ENCODE assay signal across 31 cellular contexts in genomic region chr1:166145496-166145895, GRCh38. TPM values are rescaled to one million over a fixed set of nuclear protein-coding genes. Genes with fewer than 3 reads are reported as not detected.
DNase-seq lines count a peak whose midpoint lies in the region; ATAC-seq, FAIRE-seq and TF ChIP-seq lines count a peak whose summit lies in the region.
"Had no signal": no experiment of that assay in that cellular context is flagged by ENCODE, and none has a peak within 500 bp of the region (broad histone marks: within the 10 kb centered on the region; RNA-seq: fewer than 3 reads in every experiment).

No MANE protein-coding gene starts in this region.

- ATAC-seq in HG02885 (IDR thresholded peaks at IDR 0.05; ENCODE audit: poor library complexity, unreplicated experiment): no peak
- ATAC-seq in GM21447 (IDR thresholded peaks at IDR 0.05; ENCODE audit: unreplicated experiment): no peak
- no peak for ATAC-seq in GM18505 (IDR thresholded peaks at IDR 0.05; ENCODE audit: unreplicated experiment)
- ATAC-seq: A549; activated T-helper 17 cell treated with anti-CD3 and anti-CD28 coated beads, Interleukin-2, amount 50 U/mL, for 72 hours; lower lobe of right lung; naive thymus-derived CD4-positive, alpha-beta T cell; stimulated activated effector memory CD8-positive, alpha-beta T cell treated with anti-CD3 and anti-CD28 coated beads, Interleukin-12 subunit alpha, Interleukin-12 subunit beta, amount 100 ng/mL, for 72 hours had no signal

- H3K4me3 ChIP-seq in epithelial cell of esophagus (ENCODE audit: low read length): no peak overlapping the region
- H3K4me3 ChIP-seq: A549, adrenal gland, lower lobe of right lung, Peyer's patch, upper lobe of left lung had no signal

- DNase-seq in Caki2 (ENCODE audit: low read depth) (peak; percentile 76), RCC 7860 (ENCODE audit: low spot score) (peak; percentile 34), epithelial cell of esophagus (ENCODE audit: low read depth) (peak; percentile 2), kidney tubule cell (ENCODE audit: low spot score) (peak; percentile 84), SW 1271 (lab: John Stamatoyannopoulos, UW) (no peak)
- DNase-seq: activated CD4-positive, alpha-beta T cell treated with anti-CD3 and anti-CD28 coated beads for 48 hours; activated naive CD4-positive, alpha-beta T cell treated with anti-CD3 and anti-CD28 coated beads, Interleukin-2, amount 10 ng/mL, durations not matched to agents 7 days and 5 days; adrenal gland; AML-193; CD4-positive, alpha-beta T cell; head of caudate nucleus; kidney; lower lobe of right lung; naive thymus-derived CD4-positive, alpha-beta T cell; NCI-H1436; NCI-H2081; NCI-H2227 treated with DMSO at 0.1 percent for 48 hours; Peyer's patch; SIG-M5; stimulated activated CD4-positive, alpha-beta T cell treated with anti-CD3 and anti-CD28 coated beads, Interleukin-15, amount 100 ng/mL, for 24 hours; T-helper 9 cell; upper lobe of left lung had no signal

- no peak for TF ChIP-seq POLR2A in GM18505 (IDR thresholded peaks at IDR 0.05; ENCODE audit: borderline replicate concordance, extremely low read depth, insufficient read depth, insufficient read length)

- peak; percentile 66 for FAIRE-seq in RCC 7860 (lab: Jason Lieb, UNC)
- FAIRE-seq: A549, colon, GM19239, H54, kidney had no signal

- in situ Hi-C loops in Caki2 (cut with HindIII; ENCODE audit: low pct_unique_long_range_greater_than_20kb, low sequenced_read_pairs): no loop called here

- TF ChIP-seq CTCF in epithelial cell of esophagus (IDR thresholded peaks at IDR 0.05; ENCODE audit: insufficient read depth, low read depth, low read length, missing control alignments): no peak

RNA-seq across cellular contexts. Expression of gene FAM78B, which starts 21.3 kb away (rescaled TPM):
- 0.68 TPM in 1 of 2 replicates, not detected in the other for total RNA-seq in Caki2 (2014; rRNA removed; shearing (Covaris generic); ENCODE audit: low replicate concordance)

Comparison
In these comparisons a context has a peak if more than half of its experiments do, and no peak if none do; other contexts are left out.
1. DNase-seq: peak in Caki2 (single experiment), RCC 7860 (single experiment), epithelial cell of esophagus (single experiment) and kidney tubule cell (single experiment); none in SW 1271 (0 of 2).